Comparison of ENCODE assay signal across 1 cellular context in genomic region chr1:203488539-203488938, GRCh38.
TF ChIP-seq lines count a peak whose summit lies in the region.

No MANE protein-coding gene starts in this region.

TF ChIP-seq in GM23338, 12 proteins besides CTCF, POLR2A, EP300 and RAD21:
- TF ChIP-seq EZH2 (IDR thresholded peaks at IDR 0.05; ENCODE audit: low read depth, unreplicated experiment) (no peak), STAT1 (IDR thresholded peaks at IDR 0.05; ENCODE audit: unreplicated experiment) (no peak), CREB1 (CRISPR knock-in tag; IDR thresholded peaks at IDR 0.05; ENCODE audit: low read depth) (no peak), ZNF331 (CRISPR knock-in tag; IDR thresholded peaks at IDR 0.05; ENCODE audit: low read depth) (no peak), ZNF114 (CRISPR knock-in tag; IDR thresholded peaks at IDR 0.05) (no peak), NANOG (IDR thresholded peaks at IDR 0.05; ENCODE audit: borderline replicate concordance) (no peak), JUNB (IDR thresholded peaks at IDR 0.05; ENCODE audit: unreplicated experiment) (no peak), ZNF462 (CRISPR knock-in tag; IDR thresholded peaks at IDR 0.05) (no peak), EZH2phosphoT487 (IDR thresholded peaks at IDR 0.05; ENCODE audit: unreplicated experiment) (no peak), ETS1 (IDR thresholded peaks at IDR 0.05) (no peak), POLR2AphosphoS5 (IDR thresholded peaks at IDR 0.05; ENCODE audit: low read depth) (no peak)
- TF ChIP-seq, protein P1, sequence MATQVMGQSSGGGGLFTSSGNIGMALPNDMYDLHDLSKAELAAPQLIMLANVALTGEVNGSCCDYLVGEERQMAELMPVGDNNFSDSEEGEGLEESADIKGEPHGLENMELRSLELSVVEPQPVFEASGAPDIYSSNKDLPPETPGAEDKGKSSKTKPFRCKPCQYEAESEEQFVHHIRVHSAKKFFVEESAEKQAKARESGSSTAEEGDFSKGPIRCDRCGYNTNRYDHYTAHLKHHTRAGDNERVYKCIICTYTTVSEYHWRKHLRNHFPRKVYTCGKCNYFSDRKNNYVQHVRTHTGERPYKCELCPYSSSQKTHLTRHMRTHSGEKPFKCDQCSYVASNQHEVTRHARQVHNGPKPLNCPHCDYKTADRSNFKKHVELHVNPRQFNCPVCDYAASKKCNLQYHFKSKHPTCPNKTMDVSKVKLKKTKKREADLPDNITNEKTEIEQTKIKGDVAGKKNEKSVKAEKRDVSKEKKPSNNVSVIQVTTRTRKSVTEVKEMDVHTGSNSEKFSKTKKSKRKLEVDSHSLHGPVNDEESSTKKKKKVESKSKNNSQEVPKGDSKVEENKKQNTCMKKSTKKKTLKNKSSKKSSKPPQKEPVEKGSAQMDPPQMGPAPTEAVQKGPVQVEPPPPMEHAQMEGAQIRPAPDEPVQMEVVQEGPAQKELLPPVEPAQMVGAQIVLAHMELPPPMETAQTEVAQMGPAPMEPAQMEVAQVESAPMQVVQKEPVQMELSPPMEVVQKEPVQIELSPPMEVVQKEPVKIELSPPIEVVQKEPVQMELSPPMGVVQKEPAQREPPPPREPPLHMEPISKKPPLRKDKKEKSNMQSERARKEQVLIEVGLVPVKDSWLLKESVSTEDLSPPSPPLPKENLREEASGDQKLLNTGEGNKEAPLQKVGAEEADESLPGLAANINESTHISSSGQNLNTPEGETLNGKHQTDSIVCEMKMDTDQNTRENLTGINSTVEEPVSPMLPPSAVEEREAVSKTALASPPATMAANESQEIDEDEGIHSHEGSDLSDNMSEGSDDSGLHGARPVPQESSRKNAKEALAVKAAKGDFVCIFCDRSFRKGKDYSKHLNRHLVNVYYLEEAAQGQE (IDR thresholded peaks at IDR 0.05; ENCODE audit: unreplicated experiment), result no peak
TF ChIP-seq in GM23338: peak in this region for 0.
